9 cellular contexts compared by ENCODE assay signal in the genomic region with DNA sequence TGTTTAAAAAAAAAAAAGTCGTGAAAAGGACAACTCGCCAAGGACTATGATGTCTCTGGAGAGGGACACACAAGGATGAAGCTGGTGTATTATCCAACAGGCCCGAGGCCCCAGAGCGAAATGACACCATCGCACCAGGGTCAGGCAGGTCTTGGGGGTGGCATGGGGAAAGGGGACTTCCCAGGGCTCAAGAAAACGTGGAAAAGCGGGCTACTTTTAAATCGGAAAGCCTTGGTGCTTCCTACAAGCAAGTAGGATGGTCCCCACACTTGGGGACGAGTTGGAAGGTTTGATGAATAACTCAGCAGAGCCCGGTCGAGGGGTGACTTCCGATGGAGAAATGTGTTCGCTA. TPM values are rescaled to one million over a fixed set of nuclear protein-coding genes. Genes with fewer than 3 reads are reported as not detected.
DNase-seq lines count a peak whose midpoint lies in the region; ATAC-seq, FAIRE-seq and TF ChIP-seq lines count a peak whose summit lies in the region.
"Had no signal": no experiment of that assay in that cellular context is flagged by ENCODE, and none has a peak within 500 bp of the region (broad histone marks: within the 10 kb centered on the region; RNA-seq: fewer than 3 reads in every experiment).

No MANE protein-coding gene starts in this region.

- TF ChIP-seq RAD21 in K562 (CRISPR knock-in tag; conservative IDR thresholded peaks at IDR 0.05 in 1 of 2, IDR thresholded peaks at IDR 0.05 in 1 of 2), result no peak

- H3K36me3 ChIP-seq in HUES6 (ENCODE audit: control insufficient read depth, insufficient read depth, low read length) (peaks cover 20% of the 10 kb centered on the region), K562 (ENCODE audit: control insufficient read depth, insufficient read depth, low read length) (peaks cover 39% of the 10 kb centered on the region), testis (ENCODE audit: low read depth, missing control alignments) (no peaks in the 10 kb centered on the region)

- peak overlapping the region; percentile 93 for H2AFZ ChIP-seq in K562 (ENCODE audit: low read depth, low read length)

- TSS peak; percentile 75 for BruUV-seq in K562 (replicated peaks; lab: Mats Ljungman, UMichigan)

- no peak for TF ChIP-seq EP300 in K562 (IDR thresholded peaks at IDR 0.05; ENCODE audit: low read length)

- peak overlapping the region; percentile 89 for H3K4me2 ChIP-seq in K562 (ENCODE audit: insufficient read depth, low read length)

- 0 out of 2 replicates have a peak, but pooled peaks cover 2% of the 10 kb centered on the region for H4K20me1 ChIP-seq in K562 (replicated peaks; ENCODE audit: control insufficient read depth, insufficient read depth, low read length)

- CTCF ChIA-PET in K562 (lab: Yijun Ruan, JAX; ENCODE audit: low intra/inter-chr PET ratio) (no interaction called here), GM10248 (lab: Yijun Ruan, JAX) (interaction anchor here (1.4 to 1.5 kb wide), 3 partner anchors 11 to 30 kb away, joined by 3 to 7 read pairs (median 4); no protein-coding TSS in a partner anchor)

- no peak for TF ChIP-seq CTCF in K562 (IDR thresholded peaks at IDR 0.05 in 2 of 3, conservative IDR thresholded peaks at IDR 0.05 in 1 of 3; ENCODE audit: insufficient read depth in 2 of 3, low read depth in 1 of 3, low read length in 3 of 3)
- TF ChIP-seq CTCF in testis (IDR thresholded peaks at IDR 0.05), result no peak
- no peak for TF ChIP-seq CTCF in GM10248 (IDR thresholded peaks at IDR 0.05; ENCODE audit: control extremely low read depth, extremely low read depth, low read depth, missing control alignments)

- H3K79me2 ChIP-seq in K562 (ENCODE audit: control insufficient read depth, insufficient read depth, low read length), result peaks cover 62% of the 10 kb centered on the region

- H3K9me1 ChIP-seq in K562 (ENCODE audit: control insufficient read depth, insufficient read depth, low read length), result no peaks in the 10 kb centered on the region

- H3K9ac ChIP-seq in HUES6 (ENCODE audit: low read length) (peak overlapping the region; percentile 93), K562 (ENCODE audit: insufficient read depth in 1 of 2, low read depth in 2 of 2, low read length in 2 of 2) (peak overlapping the region; percentile 89 to 95)

- intact Hi-C loops in K562 (cut with micrococcal nuclease) (loop anchor here (2.0 to 5.0 kb wide), 2 partner anchors 94 to 182 kb away; partner anchors contain the start of gene EGLN1), left colon (cut with DNase I, micrococcal nuclease) (no loop called here), testis (cut with DNase I; ENCODE audit: low total_unique reads) (no loop called here)

- H3K4me3 ChIP-seq in HUES6 (ENCODE audit: low read depth, low read length), result peak overlapping the region; percentile 87
- H3K4me3 ChIP-seq in K562, result peak overlapping the region; percentile 62
- H3K4me3 ChIP-seq in testis, result peak overlapping the region; percentile 72 to 82

- POLR2A ChIA-PET in K562 (lab: Yijun Ruan, JAX) (interaction anchor here (0.6 to 1.8 kb wide), 6 partner anchors 10 to 117 kb away, joined by 3 to 10 read pairs (median 4); partner anchors contain the start of genes EXOC8 and SPRTN), GM10248 (lab: Yijun Ruan, JAX) (interaction anchor here (0.7 kb wide), 1 partner anchor 328 kb away, joined by 3 read pairs; no protein-coding TSS in a partner anchor)

- H3K27ac ChIP-seq in HUES6 (ENCODE audit: low read depth, low read length), result no peak overlapping the region
- peak overlapping the region; percentile 81 for H3K27ac ChIP-seq in K562 (ENCODE audit: extremely low read depth, low read depth, low read length)
- H3K27ac ChIP-seq in testis, result peak overlapping the region in 1 of 2 donors; percentile 76

- ATAC-seq in K562, result peak; percentile 26
- peak; percentile 21 for ATAC-seq in left colon
- no peak for ATAC-seq in HG03139 (IDR thresholded peaks at IDR 0.05; ENCODE audit: unreplicated experiment)

- DNase-seq in DMS 273 (lab: John Stamatoyannopoulos, UW; ENCODE audit: unreplicated experiment) (peak; percentile 70), DMS 273 treated with DMSO at 0.1 percent for 48 hours (lab: John Stamatoyannopoulos, UW) (no peak), K562 (ENCODE audit: extremely low read depth in 1 of 4, low spot score in 3 of 4) (peak in 1 of 4 experiments; percentile 35), left colon (no peak), testis (no peak), GM10248 (ENCODE audit: extremely low spot score) (no peak)

- H3K4me1 ChIP-seq in HUES6 (ENCODE audit: control insufficient read depth, insufficient read depth, low read length) (peaks cover 9% of the 10 kb centered on the region; the same call in 1 of the 2 replicates), K562 (replicated peaks in 1 of 2; ENCODE audit: control insufficient read depth in 2 of 2, insufficient read depth in 2 of 2, low read length in 2 of 2) (peaks cover 5 to 18% of the 10 kb centered on the region in 2 experiments; a peak in 3 of 5 replicates), testis (peaks cover 10% of the 10 kb centered on the region)

- WGBS in K562 (ENCODE audit: insufficient coverage, low coverage, missing lambda C conversion rate), result 1% methylated on average over 13 of the region's 13 CpGs
- 0 to 2% methylated on average over 12 to 13 of the region's 13 CpGs for WGBS in testis, 2 donors

- in situ Hi-C loops in K562 (cut with MboI), result no loop called here

- H3K27me3 ChIP-seq in HUES6 (ENCODE audit: control insufficient read depth, insufficient read depth, low read length) (no peaks in the 10 kb centered on the region), K562 (ENCODE audit: control insufficient read depth in 2 of 2, insufficient read depth in 2 of 2, low read length in 2 of 2) (no peaks in the 10 kb centered on the region), testis (no peaks in the 10 kb centered on the region)

- no peak for FAIRE-seq in K562 (lab: Jason Lieb, UNC)
- FAIRE-seq: A204.1 had no signal

- TF ChIP-seq POLR2A in K562 (conservative IDR thresholded peaks at IDR 0.05), result no peak
- TF ChIP-seq POLR2A in testis (IDR thresholded peaks at IDR 0.05), result no peak

- H3K9me3 ChIP-seq in HUES6 (ENCODE audit: control insufficient read depth, insufficient read depth, low read depth, low read length) (no peaks in the 10 kb centered on the region), K562 (replicated peaks; ENCODE audit: control insufficient read depth, insufficient read depth, low read depth, low read length) (no peaks in the 10 kb centered on the region), testis (no peaks in the 10 kb centered on the region)

TF ChIP-seq in K562, 482 proteins besides CTCF, POLR2A, EP300 and RAD21 (continues in another document):
- TF ChIP-seq TARDBP (IDR thresholded peaks at IDR 0.05) (0 out of 2 replicates have a peak, but pooled peaks have one; percentile 11), FOSL1 (tag; conservative IDR thresholded peaks at IDR 0.05) (0 out of 2 replicates have a peak, but pooled peaks have one; percentile 24), CEBPG (CRISPR knock-in tag; IDR thresholded peaks at IDR 0.05) (0 out of 2 replicates have a peak, but pooled peaks have one; percentile 30), CEBPG (tag; conservative IDR thresholded peaks at IDR 0.05 in 1 of 2, IDR thresholded peaks at IDR 0.05 in 1 of 2) (no peak), ZNF561 (CRISPR knock-in tag; conservative IDR thresholded peaks at IDR 0.05) (no peak), CCNT2 (IDR thresholded peaks at IDR 0.05; ENCODE audit: borderline replicate concordance, extremely low read depth, insufficient read length, low read depth, low read length) (no peak)
- TF ChIP-seq, protein P1, sequence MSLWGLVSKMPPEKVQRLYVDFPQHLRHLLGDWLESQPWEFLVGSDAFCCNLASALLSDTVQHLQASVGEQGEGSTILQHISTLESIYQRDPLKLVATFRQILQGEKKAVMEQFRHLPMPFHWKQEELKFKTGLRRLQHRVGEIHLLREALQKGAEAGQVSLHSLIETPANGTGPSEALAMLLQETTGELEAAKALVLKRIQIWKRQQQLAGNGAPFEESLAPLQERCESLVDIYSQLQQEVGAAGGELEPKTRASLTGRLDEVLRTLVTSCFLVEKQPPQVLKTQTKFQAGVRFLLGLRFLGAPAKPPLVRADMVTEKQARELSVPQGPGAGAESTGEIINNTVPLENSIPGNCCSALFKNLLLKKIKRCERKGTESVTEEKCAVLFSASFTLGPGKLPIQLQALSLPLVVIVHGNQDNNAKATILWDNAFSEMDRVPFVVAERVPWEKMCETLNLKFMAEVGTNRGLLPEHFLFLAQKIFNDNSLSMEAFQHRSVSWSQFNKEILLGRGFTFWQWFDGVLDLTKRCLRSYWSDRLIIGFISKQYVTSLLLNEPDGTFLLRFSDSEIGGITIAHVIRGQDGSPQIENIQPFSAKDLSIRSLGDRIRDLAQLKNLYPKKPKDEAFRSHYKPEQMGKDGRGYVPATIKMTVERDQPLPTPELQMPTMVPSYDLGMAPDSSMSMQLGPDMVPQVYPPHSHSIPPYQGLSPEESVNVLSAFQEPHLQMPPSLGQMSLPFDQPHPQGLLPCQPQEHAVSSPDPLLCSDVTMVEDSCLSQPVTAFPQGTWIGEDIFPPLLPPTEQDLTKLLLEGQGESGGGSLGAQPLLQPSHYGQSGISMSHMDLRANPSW (CRISPR knock-in tag; IDR thresholded peaks at IDR 0.05), result peak; percentile 34; the same call in 1 of the 2 replicates

RNA-seq across cellular contexts. Expression of gene GNPAT, which starts 0.5 kb away (rescaled TPM):
- 24.6 and 55.8 TPM in 2 replicates for total RNA-seq in K562 (2011; cell fraction: chromatin; rRNA removed; ENCODE audit: low replicate concordance)
- 17.2 and 20.8 TPM in 2 replicates for total RNA-seq in K562 (2011; cell fraction: nucleolus; rRNA removed)
- total RNA-seq in K562 (2011; cell fraction: nucleoplasm; rRNA removed), result 24.4 and 26.3 TPM in 2 replicates
- total RNA-seq in K562 (2014; rRNA removed), result 42.5 and 60.1 TPM in 2 replicates
- 67.4 and 75.8 TPM in 2 replicates for total RNA-seq in K562 (2014; rRNA removed; fragmentation: Illumina TruSeq; extraction: Trizol)
- total RNA-seq in K562 (2015; rRNA removed; fragmentation: Illumina TruSeq; extraction: Trizol), result 61.9 and 68.8 TPM in 2 replicates
- total RNA-seq in K562 (2021), result 50.7 and 53.8 TPM in 2 replicates
- polyA plus RNA-seq in K562 (2011; rRNA removed), result 55.0 and 67.5 TPM in 2 replicates
- polyA plus RNA-seq in K562 (2011; cell fraction: cytosol; rRNA removed), result 15.4 and 29.3 TPM in 2 replicates
- 38.5 and 41.8 TPM in 2 replicates for polyA plus RNA-seq in K562 (2011; cell fraction: nucleus; rRNA removed)
- 39.7 and 47.9 TPM in 2 replicates for polyA plus RNA-seq in K562 (2012)
- polyA plus RNA-seq in K562 (2014; fragmentation: Illumina TruSeq; extraction: Trizol), result 50.9 and 58.5 TPM in 2 replicates
- 10 to 100 TPM; 32.1 to 49.8 TPM for polyA plus RNA-seq in K562 (2014; fragmentation: Nextera tagmentation; extraction: Ambion mirVana)
- 49.9 and 51.1 TPM in 2 replicates for polyA plus RNA-seq in K562 (2014; rRNA removed)
- polyA minus RNA-seq in K562 (2011; rRNA and poly(A)+ RNA removed), result 72.8 and 76.4 TPM in 2 replicates
- polyA minus RNA-seq in K562 (2011; cell fraction: cytosol; rRNA and poly(A)+ RNA removed), result 21.7 and 26.0 TPM in 2 replicates
- 28.3 and 41.1 TPM in 2 replicates for polyA minus RNA-seq in K562 (2011; cell fraction: nucleus; rRNA and poly(A)+ RNA removed)
- total RNA-seq in left colon, result 10 to 100 TPM; 30.4 to 30.6 TPM
- 10 to 100 TPM; 35.0 to 43.5 TPM for total RNA-seq in testis
- 71.9 TPM for polyA plus RNA-seq in testis (ENCODE audit: insufficient read depth, low read depth, low replicate concordance)
